ENCODE assay signal across 12 cellular contexts in the genomic region with DNA sequence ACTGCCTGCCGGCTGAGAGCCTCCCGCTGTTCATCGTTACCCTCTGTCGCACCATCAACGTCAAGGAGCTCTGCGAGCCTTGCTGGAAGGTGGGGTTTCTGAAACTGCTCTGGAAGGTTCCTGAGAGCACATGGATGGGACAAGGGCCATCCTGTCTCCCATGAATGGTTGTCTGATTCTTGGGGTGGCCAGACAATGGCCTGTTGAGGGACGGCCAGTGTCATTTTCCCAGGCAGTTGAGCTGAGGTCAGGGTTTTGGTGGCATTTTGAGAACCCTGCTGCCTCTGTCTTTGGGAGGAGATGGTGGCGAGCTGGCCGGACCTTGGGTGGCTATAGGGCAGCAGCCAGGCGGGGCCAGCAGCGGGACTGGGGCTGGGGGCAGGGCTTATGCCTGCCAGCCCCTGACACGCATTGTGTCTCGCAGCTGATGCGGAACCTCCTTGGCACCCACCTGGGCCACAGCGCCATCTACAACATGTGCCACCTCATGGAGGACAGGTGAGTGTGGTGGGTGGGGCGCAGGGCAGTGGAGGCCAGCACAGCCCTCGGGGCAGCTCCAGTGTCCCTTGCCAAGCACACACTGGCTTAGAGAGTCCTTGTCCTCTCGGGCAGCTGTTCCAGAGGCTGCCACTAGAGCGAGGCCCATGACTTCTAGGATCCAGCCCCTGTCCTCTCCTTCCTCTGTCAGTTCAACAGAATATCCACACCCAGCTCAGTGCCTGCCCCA. TPM values are rescaled to one million over a fixed set of nuclear protein-coding genes. Genes with fewer than 3 reads are reported as not detected.
DNase-seq lines count a peak whose midpoint lies in the region; ATAC-seq and TF ChIP-seq lines count a peak whose summit lies in the region.
"Had no signal": no experiment of that assay in that cellular context is flagged by ENCODE, and none has a peak within 500 bp of the region (broad histone marks: within the 10 kb centered on the region; RNA-seq: fewer than 3 reads in every experiment).

No MANE protein-coding gene starts in this region.

- no peak overlapping the region for H3K27ac ChIP-seq in psoas muscle

- peak in 3 of 4 donors; percentile 8 to 32 (median 24) for ATAC-seq in psoas muscle
- ATAC-seq: activated T-cell treated with anti-CD3 and anti-CD28 coated beads, Interleukin-2, amount 50 U/mL, for 72 hours; T-helper 17 cell had no signal

- DNase-seq in DMS53 (lab: John Stamatoyannopoulos, UW) (peak; percentile 69), DMS53 treated with DMSO at 0.1 percent for 48 hours (lab: John Stamatoyannopoulos, UW; ENCODE audit: unreplicated experiment) (no peak), M059J (ENCODE audit: low read depth) (peak; percentile 21), epithelial cell of esophagus (ENCODE audit: low read depth) (peak; percentile 33), psoas muscle (no peak), posterior vena cava (ENCODE audit: low spot score) (no peak), NCI-H526 treated with DMSO at 0.1 percent for 48 hours (lab: John Stamatoyannopoulos, UW) (no peak), HAP-1 (ENCODE audit: low spot score in 2 of 2) (no peak)
- DNase-seq: activated T-cell treated with anti-CD3 and anti-CD28 coated beads, Interleukin-2, amount 50 U/mL, for 72 hours; occipital lobe; T-helper 17 cell had no signal

- intact Hi-C loops in psoas muscle (cut with DNase I) (no loop called here), posterior vena cava (cut with DNase I) (loop anchor here in 1 of 2 donors (2.0 kb wide), 1 partner anchor 26 kb away; no protein-coding TSS in a partner anchor)

- in situ Hi-C loops in HAP-1 (cut with MboI; ENCODE audit: low sequenced_read_pairs), result no loop called here

- H3K4me1 ChIP-seq in psoas muscle, result no peaks in the 10 kb centered on the region
- H3K4me1 ChIP-seq in HAP-1, result no peaks in the 10 kb centered on the region

- H3K4me3 ChIP-seq in epithelial cell of esophagus (ENCODE audit: low read length), result no peak overlapping the region
- H3K4me3 ChIP-seq in psoas muscle, result no peak overlapping the region
- H3K4me3 ChIP-seq in HAP-1, result no peak overlapping the region

- H3K27me3 ChIP-seq in psoas muscle (ENCODE audit: insufficient read depth in 3 of 3, low read length in 2 of 3), result no peaks in the 10 kb centered on the region
- no peaks in the 10 kb centered on the region for H3K27me3 ChIP-seq in HAP-1 (ENCODE audit: low read depth)

- 83 to 88% (median 84%) methylated on average over 19 of the region's 19 CpGs for WGBS in psoas muscle, 3 donors

- H3K36me3 ChIP-seq in psoas muscle (ENCODE audit: insufficient read depth in 1 of 2, low read depth in 1 of 2) (peaks cover 3 to 84% of the 10 kb centered on the region in 2 donors), HAP-1 (replicated peaks) (peaks cover 14% of the 10 kb centered on the region)

- H3K9me3 ChIP-seq in psoas muscle (no peaks in the 10 kb centered on the region), HAP-1 (no peaks in the 10 kb centered on the region)

- TF ChIP-seq CTCF in epithelial cell of esophagus (IDR thresholded peaks at IDR 0.05; ENCODE audit: insufficient read depth, low read depth, low read length, missing control alignments) (peak; percentile 50), psoas muscle (IDR thresholded peaks at IDR 0.05) (no peak)

RNA-seq across cellular contexts. Expression of gene TSC2, which starts 9.1 kb away (rescaled TPM):
- total RNA-seq in M059J (2014; rRNA removed; shearing (Covaris generic)), result 29.7 and 31.2 TPM in 2 replicates
- total RNA-seq in psoas muscle (10 to 100 TPM; 60.8 to 89.9 (median 73.8) TPM), posterior vena cava (10 to 100 TPM; 77.8 to 86.9 TPM)
- polyA plus RNA-seq in psoas muscle, result 10 to 100 TPM; 27.8 to 43.0 (median 29.7) TPM

RNA-seq across cellular contexts. Expression of gene NTHL1, which starts 9.2 kb away (rescaled TPM):
- total RNA-seq in M059J (2014; rRNA removed; shearing (Covaris generic)), result 22.7 and 35.6 TPM in 2 replicates
- total RNA-seq in psoas muscle (10 to 100 TPM in 1 of 4 donors, 1 to 10 TPM in 3; 3.1 to 11.9 (median 4.8) TPM), posterior vena cava (10 to 100 TPM in 1 of 2 donors, 1 to 10 TPM in 1; 8.1 to 15.2 TPM)
- polyA plus RNA-seq in psoas muscle, result 10 to 100 TPM in 2 of 3 donors, 1 to 10 TPM in 1; 8.0 to 17.7 (median 16.8) TPM

RNA-seq across cellular contexts. Expression of gene NHERF2, which starts 30.1 kb away (rescaled TPM):
- 143 and 175 TPM in 2 replicates for total RNA-seq in M059J (2014; rRNA removed; shearing (Covaris generic))
- total RNA-seq in psoas muscle (100 to 1,000 TPM in 1 of 4 donors, 10 to 100 TPM in 3; 61.6 to 156 (median 90.4) TPM), posterior vena cava (100 to 1,000 TPM; 115 to 143 TPM)
- polyA plus RNA-seq in psoas muscle, result 10 to 100 TPM; 76.4 to 90.8 (median 86.2) TPM

RNA-seq across cellular contexts. Expression of gene NPW, which starts 37.3 kb away (rescaled TPM):
- 0.12 TPM in 1 of 2 replicates, not detected in the other for total RNA-seq in M059J (2014; rRNA removed; shearing (Covaris generic))
- total RNA-seq in psoas muscle (under 1 TPM in 1 of 4 donors, not detected in 3; 0.66 TPM), posterior vena cava (not detected)
- polyA plus RNA-seq in psoas muscle, result under 1 TPM in 2 of 3 donors, not detected in 1; 0.14 to 0.43 TPM
- total RNA-seq: A172, occipital lobe had no signal

RNA-seq across cellular contexts. Expression of gene ZNF598, which starts 47.2 kb away (rescaled TPM):
- total RNA-seq in M059J (2014; rRNA removed; shearing (Covaris generic)), result 21.3 and 23.9 TPM in 2 replicates
- total RNA-seq in psoas muscle (10 to 100 TPM; 27.4 to 46.6 (median 44.8) TPM), posterior vena cava (10 to 100 TPM; 29.4 to 38.7 TPM)
- polyA plus RNA-seq in psoas muscle, result 10 to 100 TPM; 35.6 to 58.8 (median 51.9) TPM

Comparison
In these comparisons a context has a peak if more than half of its experiments do, and no peak if none do; other contexts are left out.
1. DNase-seq: peak in DMS53 (single experiment), M059J (single experiment) and epithelial cell of esophagus (single experiment); none in DMS53 treated with DMSO at 0.1 percent for 48 hours (single experiment), psoas muscle (0 of 2), posterior vena cava (single experiment), NCI-H526 treated with DMSO at 0.1 percent for 48 hours (single experiment) and HAP-1 (0 of 2).